ENCODE assay signal across 1 cellular context in the genomic region with DNA sequence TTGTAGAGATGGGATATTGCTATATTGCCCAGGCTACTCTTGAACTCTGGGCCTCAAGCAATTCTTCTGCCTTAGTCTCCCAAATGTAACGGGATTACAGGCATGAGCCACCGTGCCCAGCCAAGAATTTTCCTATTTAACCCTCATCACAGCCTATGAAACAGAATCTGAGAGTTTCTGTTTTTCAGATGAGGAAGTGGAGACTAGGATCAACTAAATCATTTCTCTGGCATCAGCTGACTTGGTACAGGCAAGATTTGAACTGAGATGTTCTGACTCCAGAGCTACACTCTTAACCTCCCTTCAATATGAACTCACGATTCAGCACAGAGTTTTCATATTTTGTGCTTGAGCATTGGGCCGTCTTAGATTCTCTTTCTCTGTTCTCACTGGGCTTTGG.
TF ChIP-seq lines count a peak whose summit lies in the region.

No MANE protein-coding gene starts in this region.

TF ChIP-seq in GM12878, 131 proteins besides CTCF, POLR2A, EP300 and RAD21:
- peak; percentile 52; the same call in 1 of the 2 replicates for TF ChIP-seq SPI1 (IDR thresholded peaks at IDR 0.05; ENCODE audit: borderline replicate concordance, insufficient read depth, low read depth, low read length)
- TF ChIP-seq, protein P1, sequence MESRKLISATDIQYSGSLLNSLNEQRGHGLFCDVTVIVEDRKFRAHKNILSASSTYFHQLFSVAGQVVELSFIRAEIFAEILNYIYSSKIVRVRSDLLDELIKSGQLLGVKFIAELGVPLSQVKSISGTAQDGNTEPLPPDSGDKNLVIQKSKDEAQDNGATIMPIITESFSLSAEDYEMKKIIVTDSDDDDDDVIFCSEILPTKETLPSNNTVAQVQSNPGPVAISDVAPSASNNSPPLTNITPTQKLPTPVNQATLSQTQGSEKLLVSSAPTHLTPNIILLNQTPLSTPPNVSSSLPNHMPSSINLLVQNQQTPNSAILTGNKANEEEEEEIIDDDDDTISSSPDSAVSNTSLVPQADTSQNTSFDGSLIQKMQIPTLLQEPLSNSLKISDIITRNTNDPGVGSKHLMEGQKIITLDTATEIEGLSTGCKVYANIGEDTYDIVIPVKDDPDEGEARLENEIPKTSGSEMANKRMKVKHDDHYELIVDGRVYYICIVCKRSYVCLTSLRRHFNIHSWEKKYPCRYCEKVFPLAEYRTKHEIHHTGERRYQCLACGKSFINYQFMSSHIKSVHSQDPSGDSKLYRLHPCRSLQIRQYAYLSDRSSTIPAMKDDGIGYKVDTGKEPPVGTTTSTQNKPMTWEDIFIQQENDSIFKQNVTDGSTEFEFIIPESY (IDR thresholded peaks at IDR 0.05), result no peak
- TF ChIP-seq POLR2AphosphoS2 (IDR thresholded peaks at IDR 0.05; ENCODE audit: low read depth, low read length), result no peak
- TF ChIP-seq TCF12 (IDR thresholded peaks at IDR 0.05; ENCODE audit: low read depth, low read length), result no peak
- TF ChIP-seq, protein P2, sequence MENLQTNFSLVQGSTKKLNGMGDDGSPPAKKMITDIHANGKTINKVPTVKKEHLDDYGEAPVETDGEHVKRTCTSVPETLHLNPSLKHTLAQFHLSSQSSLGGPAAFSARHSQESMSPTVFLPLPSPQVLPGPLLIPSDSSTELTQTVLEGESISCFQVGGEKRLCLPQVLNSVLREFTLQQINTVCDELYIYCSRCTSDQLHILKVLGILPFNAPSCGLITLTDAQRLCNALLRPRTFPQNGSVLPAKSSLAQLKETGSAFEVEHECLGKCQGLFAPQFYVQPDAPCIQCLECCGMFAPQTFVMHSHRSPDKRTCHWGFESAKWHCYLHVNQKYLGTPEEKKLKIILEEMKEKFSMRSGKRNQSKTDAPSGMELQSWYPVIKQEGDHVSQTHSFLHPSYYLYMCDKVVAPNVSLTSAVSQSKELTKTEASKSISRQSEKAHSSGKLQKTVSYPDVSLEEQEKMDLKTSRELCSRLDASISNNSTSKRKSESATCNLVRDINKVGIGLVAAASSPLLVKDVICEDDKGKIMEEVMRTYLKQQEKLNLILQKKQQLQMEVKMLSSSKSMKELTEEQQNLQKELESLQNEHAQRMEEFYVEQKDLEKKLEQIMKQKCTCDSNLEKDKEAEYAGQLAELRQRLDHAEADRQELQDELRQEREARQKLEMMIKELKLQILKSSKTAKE (IDR thresholded peaks at IDR 0.05; ENCODE audit: low read depth, poor library complexity, severe bottlenecking), result no peak
